Comparison of ENCODE assay signal across 8 cellular contexts in the genomic region with DNA sequence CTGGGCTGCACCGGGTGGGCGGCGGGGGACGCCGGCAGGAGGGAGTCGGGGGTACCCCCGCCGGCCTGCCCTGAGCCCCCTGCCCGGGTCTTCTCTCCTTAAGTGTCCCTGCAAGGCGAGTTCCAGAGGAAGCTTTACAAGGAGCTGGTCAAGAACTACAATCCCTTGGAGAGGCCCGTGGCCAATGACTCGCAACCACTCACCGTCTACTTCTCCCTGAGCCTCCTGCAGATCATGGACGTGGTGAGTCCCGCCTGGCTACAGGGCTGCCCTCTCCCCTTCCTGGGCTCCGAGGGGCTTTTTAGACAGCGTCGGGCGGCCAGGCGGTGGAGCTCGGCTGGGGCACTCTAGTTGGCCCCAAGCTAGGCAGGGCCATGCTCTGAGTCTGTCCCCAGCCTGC. TPM values are rescaled to one million over a fixed set of nuclear protein-coding genes. Genes with fewer than 3 reads are reported as not detected.
DNase-seq lines count a peak whose midpoint lies in the region; ATAC-seq, FAIRE-seq and TF ChIP-seq lines count a peak whose summit lies in the region.

No MANE protein-coding gene starts in this region.

- BruUV-seq in MCF 10A (replicated peaks; lab: Mats Ljungman, UMichigan), result no TSS peak

- peaks cover 67% of the 10 kb centered on the region for H3K27me3 Mint-ChIP-seq in activated T-cell treated with anti-CD3 and anti-CD28 coated beads, Interleukin-2, amount 50 U/mL, for 72 hours (ENCODE audit: low read depth)
- peaks cover 76% of the 10 kb centered on the region for H3K27me3 Mint-ChIP-seq in MCF 10A (ENCODE audit: insufficient read depth, unreplicated experiment)
- peaks cover 16% of the 10 kb centered on the region for H3K27me3 Mint-ChIP-seq in memory B cell

- ATAC-seq in activated T-cell treated with anti-CD3 and anti-CD28 coated beads, Interleukin-2, amount 50 U/mL, for 72 hours (replicated peaks in 1 of 2), result no peak
- ATAC-seq in memory B cell (ENCODE audit: low read depth), result no peak
- no peak for ATAC-seq in GM19452 (IDR thresholded peaks at IDR 0.05; ENCODE audit: unreplicated experiment)

- no peak for DNase-seq in activated T-cell treated with anti-CD3 and anti-CD28 coated beads, Interleukin-2, amount 50 U/mL, for 72 hours
- DNase-seq in activated T-cell treated with anti-CD3 and anti-CD28 coated beads, Interleukin-2, amount 50 U/mL, for 48 hours, result no peak
- DNase-seq in MCF 10A (ENCODE audit: unreplicated experiment) (no peak), memory B cell (ENCODE audit: low spot score in 2 of 2) (no peak), urothelium cell line (ENCODE audit: low spot score) (peak; percentile 26), HPDE6-E6E7 (ENCODE audit: extremely low spot score) (no peak), NCI-H2227 (lab: John Stamatoyannopoulos, UW; ENCODE audit: unreplicated experiment) (no peak)

- intact Hi-C loops in MCF 10A (cut with micrococcal nuclease), result no loop called here

- H3K4me3 Mint-ChIP-seq in activated T-cell treated with anti-CD3 and anti-CD28 coated beads, Interleukin-2, amount 50 U/mL, for 72 hours, result peak overlapping the region; percentile 54 to 75
- peak overlapping the region; percentile 41 for H3K4me3 Mint-ChIP-seq in MCF 10A (ENCODE audit: unreplicated experiment)
- peak overlapping the region; percentile 50 for H3K4me3 Mint-ChIP-seq in memory B cell

- CTCF ChIA-PET in MCF 10A (lab: Yijun Ruan, JAX), result no interaction called here

- POLR2A ChIA-PET in MCF 10A (lab: Yijun Ruan, JAX), result no interaction called here

- H3K4me1 Mint-ChIP-seq in activated T-cell treated with anti-CD3 and anti-CD28 coated beads, Interleukin-2, amount 50 U/mL, for 72 hours (ENCODE audit: low read depth), result peaks cover 10% of the 10 kb centered on the region
- H3K4me1 Mint-ChIP-seq in MCF 10A (ENCODE audit: insufficient read depth, unreplicated experiment) (no peaks in the 10 kb centered on the region), memory B cell (peaks cover 2% of the 10 kb centered on the region)

- H3K27ac Mint-ChIP-seq in activated T-cell treated with anti-CD3 and anti-CD28 coated beads, Interleukin-2, amount 50 U/mL, for 72 hours, result no peak overlapping the region
- H3K27ac Mint-ChIP-seq in MCF 10A (ENCODE audit: low read depth, unreplicated experiment), result no peak overlapping the region
- H3K27ac Mint-ChIP-seq in memory B cell, result no peak overlapping the region

- no peak for FAIRE-seq in urothelium cell line (lab: Jason Lieb, UNC)

- no peaks in the 10 kb centered on the region for H3K9me3 Mint-ChIP-seq in activated T-cell treated with anti-CD3 and anti-CD28 coated beads, Interleukin-2, amount 50 U/mL, for 72 hours
- H3K9me3 Mint-ChIP-seq in MCF 10A (ENCODE audit: unreplicated experiment) (no peaks in the 10 kb centered on the region), memory B cell (no peaks in the 10 kb centered on the region)

- H3K36me3 Mint-ChIP-seq in activated T-cell treated with anti-CD3 and anti-CD28 coated beads, Interleukin-2, amount 50 U/mL, for 72 hours (ENCODE audit: insufficient read depth in 2 of 2), result no peaks in the 10 kb centered on the region
- H3K36me3 Mint-ChIP-seq in MCF 10A (ENCODE audit: insufficient read depth, unreplicated experiment) (no peaks in the 10 kb centered on the region), memory B cell (no peaks in the 10 kb centered on the region)

- TF ChIP-seq CTCF in MCF 10A (IDR thresholded peaks at IDR 0.05; ENCODE audit: unreplicated experiment), result no peak

RNA-seq across cellular contexts. Expression of a gene that starts 0.5 kb away (rescaled TPM):
- under 1 TPM; 0.46 to 0.51 TPM for total RNA-seq in activated T-cell treated with anti-CD3 and anti-CD28 coated beads, Interleukin-2, amount 50 U/mL, for 72 hours
- total RNA-seq in MCF 10A (2022), result 0.20 and 0.23 TPM in 2 replicates
